ENCODE assay signal across 9 cellular contexts in the genomic region with DNA sequence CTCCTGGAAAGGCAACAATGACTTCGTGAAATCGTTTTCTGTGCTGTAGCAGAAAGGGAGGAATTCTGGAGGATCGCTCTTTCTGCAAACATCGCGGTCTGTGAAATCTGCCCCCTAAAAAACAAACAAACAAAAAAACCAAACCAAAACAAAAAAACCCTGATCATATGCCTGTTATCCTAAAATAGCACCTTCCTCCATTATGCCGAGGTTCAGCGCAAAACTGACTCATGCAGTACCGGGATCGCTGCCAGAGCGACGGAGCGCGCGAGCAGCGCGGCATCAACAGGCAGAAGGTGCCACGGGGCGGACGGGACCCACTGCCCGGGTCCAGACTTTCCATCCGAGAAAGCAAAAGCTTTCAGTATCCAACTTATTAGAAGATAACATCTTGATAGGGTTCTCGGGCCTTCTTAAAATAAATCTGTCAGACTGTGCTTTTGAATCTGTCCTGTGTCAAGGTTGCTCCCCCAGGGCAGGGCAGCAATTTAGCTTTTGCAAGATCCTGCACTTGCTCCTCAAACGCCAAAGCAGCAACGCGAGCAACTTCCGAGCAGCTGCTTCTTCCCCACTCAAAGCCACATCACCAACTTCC.
DNase-seq lines count a peak whose midpoint lies in the region; ATAC-seq and TF ChIP-seq lines count a peak whose summit lies in the region.
"Had no signal": no experiment of that assay in that cellular context is flagged by ENCODE, and none has a peak within 500 bp of the region (broad histone marks: within the 10 kb centered on the region; RNA-seq: fewer than 3 reads in every experiment).

No MANE protein-coding gene starts in this region.

- TF ChIP-seq CTCF in cardiac fibroblast (IDR thresholded peaks at IDR 0.05; ENCODE audit: low read depth, low read length) = no peak
- TF ChIP-seq CTCF in left lung (IDR thresholded peaks at IDR 0.05) = no peak
- no peak for TF ChIP-seq CTCF in tibial artery (IDR thresholded peaks at IDR 0.05)

- H3K27ac ChIP-seq in left lung (no peak overlapping the region), tibial artery (peak overlapping the region; percentile 50 to 55)
- H3K27ac ChIP-seq: BLaER1 treated with 17β-estradiol and CSF1 and Interleukin-3, amounts not matched to agents 10 nM and 100 nM had no signal

- H3K9me3 ChIP-seq in left lung = no peaks in the 10 kb centered on the region
- H3K9me3 ChIP-seq in tibial artery = no peaks in the 10 kb centered on the region
- H3K9me3 ChIP-seq: BLaER1 treated with 17β-estradiol and CSF1 and Interleukin-3, amounts not matched to agents 10 nM and 100 nM had no signal

- H3K36me3 ChIP-seq in left lung = no peaks in the 10 kb centered on the region
- H3K36me3 ChIP-seq in tibial artery = no peaks in the 10 kb centered on the region
- H3K36me3 ChIP-seq: BLaER1 treated with 17β-estradiol and CSF1 and Interleukin-3, amounts not matched to agents 10 nM and 100 nM had no signal

- intact Hi-C loops in left lung (cut with DNase I) (no loop called here), tibial artery (cut with DNase I; ENCODE audit: low total_unique reads) (no loop called here)

- H3K27me3 ChIP-seq in left lung (peaks cover 0 to 31% of the 10 kb centered on the region in 2 donors), tibial artery (no peaks in the 10 kb centered on the region)
- H3K27me3 ChIP-seq: BLaER1 treated with 17β-estradiol and CSF1 and Interleukin-3, amounts not matched to agents 10 nM and 100 nM had no signal

- ATAC-seq in left lung (peak; percentile 76), GM21825 (IDR thresholded peaks at IDR 0.05; ENCODE audit: unreplicated experiment) (no peak)

- H3K4me3 ChIP-seq in cardiac fibroblast (replicated peaks in 1 of 2; ENCODE audit: low read depth in 2 of 2, low read length in 2 of 2) = peak overlapping the region; percentile 38 to 43
- H3K4me3 ChIP-seq in left lung = peak overlapping the region in 1 of 2 donors; percentile 18
- H3K4me3 ChIP-seq in tibial artery = peak overlapping the region; percentile 47 to 49
- H3K4me3 ChIP-seq: BLaER1 treated with 17β-estradiol and CSF1 and Interleukin-3, amounts not matched to agents 10 nM and 100 nM had no signal

- H3K4me1 ChIP-seq in left lung (no peaks in the 10 kb centered on the region), tibial artery (peaks cover 0 to 3% (median 0%) of the 10 kb centered on the region in 4 donors)
- H3K4me1 ChIP-seq: BLaER1 treated with 17β-estradiol and CSF1 and Interleukin-3, amounts not matched to agents 10 nM and 100 nM had no signal

- DNase-seq in NCI-H2227 (lab: John Stamatoyannopoulos, UW; ENCODE audit: unreplicated experiment) = peak; percentile 11
- DNase-seq in NCI-H2227 treated with DMSO at 0.1 percent for 48 hours (lab: John Stamatoyannopoulos, UW) = no peak
- DNase-seq in NCI-H69 (lab: John Stamatoyannopoulos, UW) = peak; percentile 53
- DNase-seq in cardiac fibroblast (ENCODE audit: low read depth in 2 of 2) = peak; percentile 56 to 63
- peak; percentile 44 to 79 for DNase-seq in left lung
- peak; percentile 36 to 75 for DNase-seq in tibial artery
- DNase-seq in activated effector memory CD4-positive, alpha-beta T cell treated with anti-CD3 and anti-CD28 coated beads, Interleukin-2, amount 50 U/mL, for 16 hours = no peak

Comparison
In these comparisons a context has a peak if more than half of its experiments do, and no peak if none do; other contexts are left out.
1. DNase-seq: peak in NCI-H2227 (single experiment), NCI-H69 (single experiment), cardiac fibroblast (2 of 2), left lung (2 of 2) and tibial artery (2 of 2); none in NCI-H2227 treated with DMSO at 0.1 percent for 48 hours (single experiment) and activated effector memory CD4-positive, alpha-beta T cell treated with anti-CD3 and anti-CD28 coated beads, Interleukin-2, amount 50 U/mL, for 16 hours (single experiment).
2. H3K27ac ChIP-seq: peak in tibial artery (2 of 2); none in left lung (0 of 2).